In the genomic region with DNA sequence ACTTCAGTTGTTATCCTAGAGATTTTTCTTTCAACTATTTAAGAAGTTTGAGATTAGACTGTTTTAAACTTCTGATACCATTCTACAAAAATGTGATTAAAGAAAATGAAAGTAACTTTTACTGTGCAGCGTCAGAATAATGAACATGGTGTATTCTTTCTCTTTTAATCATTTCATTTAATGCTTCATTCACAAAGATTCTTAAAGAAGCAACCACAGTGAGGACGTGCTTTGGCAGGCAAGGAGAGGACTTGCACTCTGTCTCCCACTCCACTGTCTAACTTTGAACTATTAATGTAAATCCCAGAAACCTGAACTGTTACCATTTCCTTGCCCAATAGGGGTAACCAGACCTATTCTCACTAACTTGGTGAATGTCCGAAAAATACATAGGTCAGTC, we compare ENCODE assay signal across 11 cellular contexts.
DNase-seq lines count a peak whose midpoint lies in the region; ATAC-seq and TF ChIP-seq lines count a peak whose summit lies in the region.
"Had no signal": no experiment of that assay in that cellular context is flagged by ENCODE, and none has a peak within 500 bp of the region (broad histone marks: within the 10 kb centered on the region; RNA-seq: fewer than 3 reads in every experiment).

No MANE protein-coding gene starts in this region.

- H3K4me1 ChIP-seq in PC-3 (ENCODE audit: insufficient read depth, low read length) = peaks cover 24% of the 10 kb centered on the region

- TF ChIP-seq CTCF in PC-3 (conservative IDR thresholded peaks at IDR 0.05; ENCODE audit: low read depth, low read length) (no peak), osteocyte (IDR thresholded peaks at IDR 0.05) (no peak)

- POLR2A ChIA-PET in PC-3 (lab: Charles Lee; ENCODE audit: unreplicated experiment) = no interaction called here

- no peaks in the 10 kb centered on the region for H3K9me3 ChIP-seq in PC-3 (ENCODE audit: low read length)
- H3K9me3 ChIP-seq: esophagus muscularis mucosa, tibial artery had no signal

- no peaks in the 10 kb centered on the region for H3F3A ChIP-seq in PC-3 (ENCODE audit: low read length, unreplicated experiment)

- H3K9me3 Mint-ChIP-seq in central memory CD8-positive, alpha-beta T cell = no peaks in the 10 kb centered on the region
- H3K9me3 Mint-ChIP-seq in osteocyte (ENCODE audit: unreplicated experiment) = no peaks in the 10 kb centered on the region

- intact Hi-C loops in PC-3 (cut with micrococcal nuclease) = no loop called here

- H3K4me1 Mint-ChIP-seq in central memory CD8-positive, alpha-beta T cell = peaks cover 18% of the 10 kb centered on the region
- H3K4me1 Mint-ChIP-seq in osteocyte (ENCODE audit: unreplicated experiment) = peaks cover 17% of the 10 kb centered on the region

- no peaks in the 10 kb centered on the region for H3K27me3 Mint-ChIP-seq in central memory CD8-positive, alpha-beta T cell
- H3K27me3 Mint-ChIP-seq in osteocyte (ENCODE audit: unreplicated experiment) = no peaks in the 10 kb centered on the region

- H3K27ac ChIP-seq in PC-3 (ENCODE audit: low read length) = no peak overlapping the region
- H3K27ac ChIP-seq: esophagus muscularis mucosa, tibial artery had no signal

- BruUV-seq in PC-3 (replicated peaks; lab: Mats Ljungman, UMichigan) = no TSS peak

- H3K79me2 ChIP-seq in PC-3 (ENCODE audit: low read length) = no peaks in the 10 kb centered on the region

- no peak for DNase-seq in PC-3
- DNase-seq in central memory CD8-positive, alpha-beta T cell (ENCODE audit: low spot score in 2 of 2) = no peak
- DNase-seq in osteocyte (ENCODE audit: extremely low spot score, unreplicated experiment) = no peak
- DNase-seq in glomerular visceral epithelial cell (ENCODE audit: extremely low spot score) = no peak
- no peak for DNase-seq in central memory CD4-positive, alpha-beta T cell
- no peak for DNase-seq in NCI-H2171 treated with DMSO at 0.1 percent for 48 hours (lab: John Stamatoyannopoulos, UW)
- DNase-seq in DMS53 (lab: John Stamatoyannopoulos, UW) = no peak
- DNase-seq: NCI-H524, tibial artery had no signal

- peak overlapping the region; percentile 70 for H3K4me2 ChIP-seq in PC-3 (ENCODE audit: low read length)

- no peak overlapping the region for H3K9ac ChIP-seq in PC-3 (ENCODE audit: low read length)

- no peaks in the 10 kb centered on the region for H3K36me3 ChIP-seq in PC-3 (ENCODE audit: low read depth, low read length)
- H3K36me3 ChIP-seq: esophagus muscularis mucosa, tibial artery had no signal

- H3K4me3 Mint-ChIP-seq in central memory CD8-positive, alpha-beta T cell = peak overlapping the region; percentile 73
- no peak overlapping the region for H3K4me3 Mint-ChIP-seq in osteocyte (ENCODE audit: unreplicated experiment)

- no peaks in the 10 kb centered on the region for H3K9me2 ChIP-seq in PC-3 (replicated peaks; ENCODE audit: low read length)

- no peaks in the 10 kb centered on the region for H3K36me3 Mint-ChIP-seq in central memory CD8-positive, alpha-beta T cell (ENCODE audit: insufficient read depth)
- no peaks in the 10 kb centered on the region for H3K36me3 Mint-ChIP-seq in osteocyte (ENCODE audit: unreplicated experiment)

- peak overlapping the region; percentile 50 for H2AFZ ChIP-seq in PC-3 (ENCODE audit: low read length)

- peak overlapping the region; percentile 70 for H3K27ac Mint-ChIP-seq in central memory CD8-positive, alpha-beta T cell (ENCODE audit: low read depth)
- H3K27ac Mint-ChIP-seq in osteocyte (ENCODE audit: unreplicated experiment) = peak overlapping the region; percentile 27

- CTCF ChIA-PET in PC-3 (lab: Charles Lee) = no interaction called here

- H4K20me1 ChIP-seq in PC-3 (ENCODE audit: low read length) = no peaks in the 10 kb centered on the region

- ATAC-seq in GM19035 (IDR thresholded peaks at IDR 0.05; ENCODE audit: unreplicated experiment) = peak; percentile 10
- no peak for ATAC-seq in PC-3
- ATAC-seq in central memory CD8-positive, alpha-beta T cell (replicated peaks; ENCODE audit: extremely low read depth, poor library complexity, severe bottlenecking) = no peak

- no peaks in the 10 kb centered on the region for H3K27me3 ChIP-seq in PC-3 (ENCODE audit: low read length)
- H3K27me3 ChIP-seq: esophagus muscularis mucosa, tibial artery had no signal

- H3K4me3 ChIP-seq in PC-3 (ENCODE audit: low read length) = peak overlapping the region; percentile 47
